In genomic region chr17:17680477-17681186, GRCh38 we compare ENCODE assay signal across 9 cellular contexts. TPM values are rescaled to one million over a fixed set of nuclear protein-coding genes. Genes with fewer than 3 reads are reported as not detected.
DNase-seq lines count a peak whose midpoint lies in the region; ATAC-seq and TF ChIP-seq lines count a peak whose summit lies in the region.
"Had no signal": no experiment of that assay in that cellular context is flagged by ENCODE, and none has a peak within 500 bp of the region (broad histone marks: within the 10 kb centered on the region; RNA-seq: fewer than 3 reads in every experiment).

No MANE protein-coding gene starts in this region.

- H4K8ac ChIP-seq in mesenchymal stem cell (ENCODE audit: low read length), result no peak overlapping the region

- H3K4ac ChIP-seq in mesenchymal stem cell (ENCODE audit: low read depth in 1 of 2, low read length in 2 of 2), result no peak overlapping the region

- H3K23ac ChIP-seq in mesenchymal stem cell (ENCODE audit: low read length in 2 of 2), result no peak overlapping the region

- H3K27ac ChIP-seq in right atrium auricular region (peak overlapping the region; percentile 60 to 91), angular gyrus (ENCODE audit: low read depth, low read length) (peak overlapping the region; percentile 4), mesenchymal stem cell (ENCODE audit: low read length, poor library complexity, severe bottlenecking) (no peak overlapping the region), upper lobe of right lung (peak overlapping the region; percentile 30)
- H3K27ac ChIP-seq: HL-60 had no signal

- H2BK120ac ChIP-seq in mesenchymal stem cell (ENCODE audit: low read depth, low read length), result no peak overlapping the region

- H3K9me3 ChIP-seq in right atrium auricular region, result no peaks in the 10 kb centered on the region
- H3K9me3 ChIP-seq in mesenchymal stem cell (ENCODE audit: control insufficient read depth, low read length), result no peaks in the 10 kb centered on the region
- no peaks in the 10 kb centered on the region for H3K9me3 ChIP-seq in upper lobe of right lung

- no peak overlapping the region for H2BK15ac ChIP-seq in mesenchymal stem cell (ENCODE audit: low read depth, poor library complexity, severe bottlenecking)

- H3K27me3 ChIP-seq in right atrium auricular region (no peaks in the 10 kb centered on the region), mesenchymal stem cell (ENCODE audit: control insufficient read depth in 1 of 2, insufficient read depth in 1 of 2, low read length in 2 of 2) (peaks cover 4 to 5% of the 10 kb centered on the region in 2 experiments), upper lobe of right lung (no peaks in the 10 kb centered on the region)

- H3K14ac ChIP-seq in mesenchymal stem cell (ENCODE audit: low read length in 2 of 2), result no peak overlapping the region

- H3K18ac ChIP-seq in mesenchymal stem cell (ENCODE audit: low read depth in 1 of 2, low read length in 2 of 2), result peak overlapping the region in 1 of 2 experiments; percentile 1

- H3K36me3 ChIP-seq in right atrium auricular region, result no peaks in the 10 kb centered on the region
- H3K36me3 ChIP-seq in mesenchymal stem cell (ENCODE audit: control insufficient read depth in 1 of 2, insufficient read depth in 2 of 2, low read depth in 1 of 2, low read length in 2 of 2), result no peaks in the 10 kb centered on the region
- H3K36me3 ChIP-seq in upper lobe of right lung, result no peaks in the 10 kb centered on the region

- H3K79me1 ChIP-seq in mesenchymal stem cell (replicated peaks; ENCODE audit: low read length, poor library complexity, severe bottlenecking), result no peaks in the 10 kb centered on the region

- peak overlapping the region; percentile 35 for H3K4me2 ChIP-seq in mesenchymal stem cell (ENCODE audit: low read length, poor library complexity, severe bottlenecking)

- TF ChIP-seq CTCF in right atrium auricular region (IDR thresholded peaks at IDR 0.05) (no peak), upper lobe of right lung (IDR thresholded peaks at IDR 0.05) (no peak)

- no peak overlapping the region for H2AFZ ChIP-seq in mesenchymal stem cell (ENCODE audit: low read depth, low read length)

- peak overlapping the region in 1 of 2 experiments; percentile 1 for H2BK12ac ChIP-seq in mesenchymal stem cell (ENCODE audit: low read length in 2 of 2)

- H3K4me1 ChIP-seq in right atrium auricular region (peaks cover 0 to 33% of the 10 kb centered on the region in 2 donors), mesenchymal stem cell (ENCODE audit: control insufficient read depth, insufficient read depth, low read depth, low read length) (peaks cover 26% of the 10 kb centered on the region), upper lobe of right lung (peaks cover 23% of the 10 kb centered on the region)

- intact Hi-C loops in Right ventricle myocardium inferior (cut with DNase I) (loop anchor here (1.0 to 5.0 kb wide), 4 partner anchors 127 to 353 kb away; no protein-coding TSS in a partner anchor), upper lobe of right lung (cut with DNase I) (loop anchor here (10.0 kb wide), 1 partner anchor 184 kb away; no protein-coding TSS in a partner anchor)

- ATAC-seq in Right ventricle myocardium inferior, result no peak
- no peak for ATAC-seq in upper lobe of right lung
- ATAC-seq in HG02571 (IDR thresholded peaks at IDR 0.05; ENCODE audit: unreplicated experiment), result no peak

- no peak overlapping the region for H3K9ac ChIP-seq in mesenchymal stem cell (ENCODE audit: low read length)

- DNase-seq in right atrium auricular region (ENCODE audit: low spot score) (no peak), Right ventricle myocardium inferior (ENCODE audit: missing footprints) (no peak), mesenchymal stem cell (no peak), upper lobe of right lung (no peak), NCI-H2196 (lab: John Stamatoyannopoulos, UW; ENCODE audit: unreplicated experiment) (no peak), NCI-H1436 treated with DMSO at 0.1 percent for 48 hours (lab: John Stamatoyannopoulos, UW) (no peak)

- no peak overlapping the region for H4K91ac ChIP-seq in mesenchymal stem cell (ENCODE audit: low read length)

- no peak overlapping the region for H2BK5ac ChIP-seq in mesenchymal stem cell (ENCODE audit: low read depth, low read length, poor library complexity, severe bottlenecking)

- no peak overlapping the region for H2AK5ac ChIP-seq in mesenchymal stem cell (ENCODE audit: low read length, severe bottlenecking)

- whole genome bisulfite sequencing in mesenchymal stem cell, result 50% methylated on average over 12 of the region's 12 CpGs

- peak overlapping the region in 1 of 2 donors; percentile 68 for H3K4me3 ChIP-seq in right atrium auricular region
- peak overlapping the region in 1 of 2 experiments; percentile 31 for H3K4me3 ChIP-seq in mesenchymal stem cell (ENCODE audit: insufficient read depth in 1 of 2, low read depth in 1 of 2, low read length in 2 of 2)
- H3K4me3 ChIP-seq in upper lobe of right lung, result peak overlapping the region; percentile 70

RNA-seq across cellular contexts. Expression of gene RAI1, which starts 0.6 kb away (rescaled TPM):
- total RNA-seq in right atrium auricular region, result 10 to 100 TPM; 23.8 to 24.9 TPM
- 31.9 TPM for total RNA-seq in Right ventricle myocardium inferior
- polyA plus RNA-seq in mesenchymal stem cell (2013, experiment 1 of 2), result 24.1 TPM
- 22.8 TPM for polyA plus RNA-seq in mesenchymal stem cell (2013, experiment 2 of 2)
- total RNA-seq in upper lobe of right lung, result 38.1 TPM
